In genomic region chr15:70217246-70218160, GRCh38 we compare ENCODE assay signal across 16 cellular contexts.
"Had no signal": no experiment of that assay in that cellular context is flagged by ENCODE, and none has a peak within 500 bp of the region (broad histone marks: within the 10 kb centered on the region; RNA-seq: fewer than 3 reads in every experiment).

No MANE protein-coding gene starts in this region.

- H3K36me3 ChIP-seq: cardiac muscle cell, esophagus squamous epithelium, lower lobe of right lung, prostate gland, right lobe of liver, tibial artery had no signal

- H3K4me1 ChIP-seq: prostate gland, right lobe of liver, tibial artery had no signal

- DNase-seq: activated CD8-positive, alpha-beta memory T cell treated with anti-CD3 and anti-CD28 coated beads, Interleukin-2, amount 50 U/mL, for 48 hours; activated CD8-positive, alpha-beta T cell treated with anti-CD3 and anti-CD28 coated beads, Interleukin-2, amount 10 ng/mL, durations not matched to agents 7 days and 5 days; activated naive CD4-positive, alpha-beta T cell treated with Interleukin-2 at 50 U/mL for 16 hours; activated naive CD8-positive, alpha-beta T cell treated with anti-CD3 and anti-CD28 coated beads, Interleukin-2, amount 50 U/mL, for 24 hours; esophagus squamous epithelium; foreskin fibroblast; left cardiac atrium; lower lobe of right lung; naive thymus-derived CD4-positive, alpha-beta T cell; occipital lobe; T1000; tibial artery had no signal

- H3K4me1 Mint-ChIP-seq: stimulated activated effector memory CD8-positive, alpha-beta T cell treated with anti-CD3 and anti-CD28 coated beads, Interleukin-12 subunit alpha, Interleukin-12 subunit beta, amount 100 ng/mL, for 72 hours had no signal

- ATAC-seq: activated CD8-positive, alpha-beta T cell treated with anti-CD3 and anti-CD28 coated beads, Interleukin-2, amount 10 ng/mL, durations not matched to agents 7 days and 5 days; activated naive CD8-positive, alpha-beta T cell treated with anti-CD3 and anti-CD28 coated beads, Interleukin-2, amount 50 U/mL, for 24 hours; left cardiac atrium; lower lobe of right lung; naive thymus-derived CD4-positive, alpha-beta T cell; right lobe of liver; stimulated activated effector memory CD8-positive, alpha-beta T cell treated with anti-CD3 and anti-CD28 coated beads, Interleukin-12 subunit alpha, Interleukin-12 subunit beta, amount 100 ng/mL, for 72 hours had no signal

- H3K4me3 ChIP-seq: cardiac muscle cell, esophagus squamous epithelium, lower lobe of right lung, prostate gland, right lobe of liver, tibial artery had no signal

- H3K27ac Mint-ChIP-seq: activated CD8-positive, alpha-beta T cell treated with anti-CD3 and anti-CD28 coated beads, Interleukin-2, amount 10 ng/mL, durations not matched to agents 7 days and 5 days; activated naive CD8-positive, alpha-beta T cell treated with anti-CD3 and anti-CD28 coated beads, Interleukin-2, amount 50 U/mL, for 24 hours; naive thymus-derived CD4-positive, alpha-beta T cell; stimulated activated effector memory CD8-positive, alpha-beta T cell treated with anti-CD3 and anti-CD28 coated beads, Interleukin-12 subunit alpha, Interleukin-12 subunit beta, amount 100 ng/mL, for 72 hours had no signal

- H3K36me3 Mint-ChIP-seq: naive thymus-derived CD4-positive, alpha-beta T cell; stimulated activated effector memory CD8-positive, alpha-beta T cell treated with anti-CD3 and anti-CD28 coated beads, Interleukin-12 subunit alpha, Interleukin-12 subunit beta, amount 100 ng/mL, for 72 hours had no signal

- H3K9me3 ChIP-seq: esophagus squamous epithelium, lower lobe of right lung, prostate gland, right lobe of liver, tibial artery had no signal

- H3K4me3 Mint-ChIP-seq: activated CD8-positive, alpha-beta T cell treated with anti-CD3 and anti-CD28 coated beads, Interleukin-2, amount 10 ng/mL, durations not matched to agents 7 days and 5 days; activated naive CD8-positive, alpha-beta T cell treated with anti-CD3 and anti-CD28 coated beads, Interleukin-2, amount 50 U/mL, for 24 hours; naive thymus-derived CD4-positive, alpha-beta T cell; stimulated activated effector memory CD8-positive, alpha-beta T cell treated with anti-CD3 and anti-CD28 coated beads, Interleukin-12 subunit alpha, Interleukin-12 subunit beta, amount 100 ng/mL, for 72 hours had no signal

- H3K9me3 Mint-ChIP-seq: activated naive CD8-positive, alpha-beta T cell treated with anti-CD3 and anti-CD28 coated beads, Interleukin-2, amount 50 U/mL, for 24 hours; naive thymus-derived CD4-positive, alpha-beta T cell; stimulated activated effector memory CD8-positive, alpha-beta T cell treated with anti-CD3 and anti-CD28 coated beads, Interleukin-12 subunit alpha, Interleukin-12 subunit beta, amount 100 ng/mL, for 72 hours had no signal

- H3K27ac ChIP-seq: cardiac muscle cell, esophagus squamous epithelium, lower lobe of right lung, prostate gland, right lobe of liver, tibial artery had no signal

- H3K27me3 ChIP-seq: right lobe of liver, tibial artery had no signal
